ENCODE assay signal across 15 cellular contexts in the genomic region with DNA sequence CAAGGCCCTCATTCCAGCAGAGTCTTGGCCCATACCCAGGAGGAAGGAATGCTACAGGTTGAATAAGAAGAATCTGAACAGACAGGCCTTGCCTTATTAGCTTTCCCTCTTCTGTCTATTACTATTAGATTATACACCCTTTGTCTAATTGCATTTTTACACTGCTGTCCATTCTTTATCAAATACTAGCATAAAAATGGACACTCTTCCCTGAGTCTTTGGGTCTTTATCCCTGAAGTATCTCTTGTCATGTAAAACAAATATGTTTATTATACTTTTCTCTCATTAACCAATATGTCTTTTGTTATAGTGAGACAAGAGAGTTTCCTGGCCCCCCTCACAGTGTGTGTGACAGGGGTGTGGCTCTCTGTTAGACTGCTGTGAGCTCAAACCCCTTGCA.
DNase-seq lines count a peak whose midpoint lies in the region; ATAC-seq lines count a peak whose summit lies in the region.
"Had no signal": no experiment of that assay in that cellular context is flagged by ENCODE, and none has a peak within 500 bp of the region (broad histone marks: within the 10 kb centered on the region; RNA-seq: fewer than 3 reads in every experiment).

No MANE protein-coding gene starts in this region.

- DNase-seq in NCI-H345 (lab: John Stamatoyannopoulos, UW) (peak; percentile 35), NCI-H345 treated with DMSO at 0.1 percent for 48 hours (lab: John Stamatoyannopoulos, UW; ENCODE audit: unreplicated experiment) (no peak), NCI-H146 (lab: John Stamatoyannopoulos, UW) (peak; percentile 65), NCI-H748 treated with DMSO at 0.1 percent for 48 hours (lab: John Stamatoyannopoulos, UW) (peak; percentile 88), Ammon's horn (ENCODE audit: low spot score) (no peak)
- DNase-seq: ACHN; C1 segment of cervical spinal cord; CD4-positive, alpha-beta T cell; DMS53; GF-D8; IMR-90; KBM-7 had no signal

- ATAC-seq in GM19035 (IDR thresholded peaks at IDR 0.05; ENCODE audit: unreplicated experiment) (no peak), HG02588 (IDR thresholded peaks at IDR 0.05; ENCODE audit: unreplicated experiment) (no peak)
- ATAC-seq: HCT116 had no signal

Comparison
In these comparisons a context has a peak if more than half of its experiments do, and no peak if none do; other contexts are left out.
1. DNase-seq: peak in NCI-H345 (single experiment), NCI-H146 (single experiment) and NCI-H748 treated with DMSO at 0.1 percent for 48 hours (single experiment); none in NCI-H345 treated with DMSO at 0.1 percent for 48 hours (single experiment) and Ammon's horn (single experiment).